Comparison of ENCODE assay signal across 21 cellular contexts in genomic region chr11:111364503-111364902, GRCh38. TPM values are rescaled to one million over a fixed set of nuclear protein-coding genes. Genes with fewer than 3 reads are reported as not detected.
DNase-seq lines count a peak whose midpoint lies in the region; ATAC-seq, FAIRE-seq and TF ChIP-seq lines count a peak whose summit lies in the region.
"Had no signal": no experiment of that assay in that cellular context is flagged by ENCODE, and none has a peak within 500 bp of the region (broad histone marks: within the 10 kb centered on the region; RNA-seq: fewer than 3 reads in every experiment).

No MANE protein-coding gene starts in this region.

- BruUV-seq in HepG2 (replicated peaks; lab: Mats Ljungman, UMichigan) (no TSS peak), GM12878 (replicated peaks; lab: Mats Ljungman, UMichigan) (no TSS peak)

- no peaks in the 10 kb centered on the region for H3K79me2 ChIP-seq in HepG2 (ENCODE audit: insufficient read depth, low read length)
- H3K79me2 ChIP-seq in Karpas-422 (ENCODE audit: low read length): peaks cover 95% of the 10 kb centered on the region
- peaks cover 91% of the 10 kb centered on the region for H3K79me2 ChIP-seq in GM12878 (ENCODE audit: control insufficient read depth, insufficient read depth, low read length)

- H3K27ac ChIP-seq in HepG2 (ENCODE audit: extremely low read length, insufficient read depth, low read length) (peak overlapping the region; percentile 98), right lobe of liver (no peak overlapping the region), Karpas-422 (ENCODE audit: low read length) (peak overlapping the region; percentile 47), GM12878 (ENCODE audit: control insufficient read depth, insufficient read depth) (peak overlapping the region; percentile 61)

- H3K9me2 ChIP-seq in Karpas-422 (replicated peaks; ENCODE audit: insufficient read depth, low read length): no peaks in the 10 kb centered on the region

- H3K4me2 ChIP-seq in HepG2 (ENCODE audit: low read depth, low read length) (no peak overlapping the region), Karpas-422 (ENCODE audit: low read depth, low read length, poor library complexity, severe bottlenecking) (peak overlapping the region; percentile 5), GM12878 (ENCODE audit: control insufficient read depth, insufficient read depth) (peak overlapping the region; percentile 28)

- H3K36me3 ChIP-seq in HepG2 (replicated peaks in 1 of 2; ENCODE audit: control insufficient read depth in 1 of 2, insufficient read depth in 2 of 2, low read length in 2 of 2) (no peaks in the 10 kb centered on the region), right lobe of liver (no peaks in the 10 kb centered on the region), Karpas-422 (ENCODE audit: insufficient read depth, low read length) (peaks cover 99% of the 10 kb centered on the region), GM12878 (ENCODE audit: control insufficient read depth in 2 of 2, insufficient read depth in 2 of 2, low read length in 1 of 2) (peaks cover 18 to 57% of the 10 kb centered on the region in 2 experiments)
- H3K36me3 ChIP-seq: HAP-1 had no signal

- CTCF ChIA-PET in HepG2 (lab: Yijun Ruan, JAX; ENCODE audit: low intra/inter-chr PET ratio, low total read pairs): no interaction called here
- CTCF ChIA-PET in GM12878 (lab: Yijun Ruan, JAX): interaction anchor here (1.4 to 13.1 kb wide), 3 partner anchors 14 to 81 kb away, joined by 7 to 213 read pairs (median 7); no protein-coding TSS in a partner anchor
- CTCF ChIA-PET in activated naive CD4-positive, alpha-beta T cell treated with anti-CD3 and anti-CD28 coated beads for 36 hours (lab: Charles Lee): interaction anchor here (0.6 to 1.1 kb wide), 2 partner anchors 53 to 101 kb away, joined by 3 to 4 read pairs; no protein-coding TSS in a partner anchor

- no peaks in the 10 kb centered on the region for H3K9me3 Mint-ChIP-seq in activated naive CD4-positive, alpha-beta T cell treated with anti-CD3 and anti-CD28 coated beads for 36 hours

- TF ChIP-seq POLR2A in HepG2 (IDR thresholded peaks at IDR 0.05; ENCODE audit: insufficient read depth in 1 of 2, low read depth in 2 of 2, low read length in 2 of 2): no peak
- no peak for TF ChIP-seq POLR2A in right lobe of liver (IDR thresholded peaks at IDR 0.05)
- no peak for TF ChIP-seq POLR2A in GM12878 (IDR thresholded peaks at IDR 0.05; ENCODE audit: low read depth, low read length)

- H3K36me3 Mint-ChIP-seq in activated naive CD4-positive, alpha-beta T cell treated with anti-CD3 and anti-CD28 coated beads for 36 hours (ENCODE audit: low read depth): no peaks in the 10 kb centered on the region
- H3K36me3 Mint-ChIP-seq: CD4-positive, CD25-positive, alpha-beta regulatory T cell had no signal

- H3K9me3 ChIP-seq in HepG2 (ENCODE audit: low read length) (no peaks in the 10 kb centered on the region), right lobe of liver (no peaks in the 10 kb centered on the region), Karpas-422 (ENCODE audit: low read length) (no peaks in the 10 kb centered on the region), GM12878 (replicated peaks; ENCODE audit: control insufficient read depth, insufficient read depth, low read length) (no peaks in the 10 kb centered on the region)
- H3K9me3 ChIP-seq: HAP-1 had no signal

- H3K4me1 ChIP-seq in HepG2 (ENCODE audit: insufficient read depth, low read length): peaks cover 95% of the 10 kb centered on the region
- H3K4me1 ChIP-seq in right lobe of liver: peaks cover 0 to 31% (median 12%) of the 10 kb centered on the region in 4 donors
- peaks cover 93% of the 10 kb centered on the region for H3K4me1 ChIP-seq in Karpas-422 (ENCODE audit: low read length)
- H3K4me1 ChIP-seq in GM12878 (ENCODE audit: control insufficient read depth, insufficient read depth, low read length): peaks cover 72% of the 10 kb centered on the region
- H3K4me1 ChIP-seq: HAP-1 had no signal

- in situ Hi-C loops in HepG2 (cut with HindIII; ENCODE audit: extremely low pct_ligation_motif_present, low pct_unique_long_range_greater_than_20kb): loop anchor here (5.0 kb wide), 1 partner anchor 53 kb away; no protein-coding TSS in a partner anchor
- in situ Hi-C loops in GM12878 (cut with MboI): no loop called here

- no peak overlapping the region for H3K4me3 Mint-ChIP-seq in activated naive CD4-positive, alpha-beta T cell treated with anti-CD3 and anti-CD28 coated beads for 36 hours
- H3K4me3 Mint-ChIP-seq: CD4-positive, CD25-positive, alpha-beta regulatory T cell had no signal

- no peak for TF ChIP-seq RAD21 in HepG2 (CRISPR knock-in tag; IDR thresholded peaks at IDR 0.05)
- TF ChIP-seq RAD21 in GM12878 (IDR thresholded peaks at IDR 0.05; ENCODE audit: insufficient read depth, low read depth, low read length): no peak

- H2AFZ ChIP-seq in HepG2 (ENCODE audit: low read length) (no peak overlapping the region), Karpas-422 (ENCODE audit: low read length) (no peak overlapping the region), GM12878 (ENCODE audit: control insufficient read depth, low read depth, low read length) (no peak overlapping the region)

- RAD21 ChIA-PET in GM12878 (lab: Charles Lee; ENCODE audit: unreplicated experiment): interaction anchor here (0.7 to 22.2 kb wide), 6 partner anchors 9 to 81 kb away, joined by 3 to 657 read pairs (median 4); partner anchors contain the start of gene POU2AF1

- no peaks in the 10 kb centered on the region for H3K4me1 Mint-ChIP-seq in activated naive CD4-positive, alpha-beta T cell treated with anti-CD3 and anti-CD28 coated beads for 36 hours (ENCODE audit: low read depth)

- no peaks in the 10 kb centered on the region for H3K27me3 Mint-ChIP-seq in activated naive CD4-positive, alpha-beta T cell treated with anti-CD3 and anti-CD28 coated beads for 36 hours (ENCODE audit: low read depth)
- H3K27me3 Mint-ChIP-seq: CD4-positive, CD25-positive, alpha-beta regulatory T cell had no signal

- FAIRE-seq in HepG2 (lab: Jason Lieb, UNC) (no peak), GM12878 (lab: Jason Lieb, UNC) (no peak)

- SMC1A ChIA-PET in GM12878 (lab: Charles Lee; ENCODE audit: uncharacterized antibody, unreplicated experiment): interaction anchor here (1.2 to 32.6 kb wide), 8 partner anchors 10 to 83 kb away, joined by 3 to 972 read pairs (median 10); partner anchors contain the start of gene POU2AF1

- H3K4me3 ChIP-seq in HepG2 (replicated peaks in 1 of 3; ENCODE audit: insufficient read depth in 1 of 3, low read depth in 2 of 3, low read length in 3 of 3) (no peak overlapping the region), right lobe of liver (no peak overlapping the region), Karpas-422 (ENCODE audit: low read length) (no peak overlapping the region), GM12878 (peak overlapping the region; percentile 16; the same call in 1 of the 2 replicates)
- H3K4me3 ChIP-seq: HAP-1 had no signal

- TF ChIP-seq EP300 in HepG2 (IDR thresholded peaks at IDR 0.05; ENCODE audit: low read depth in 2 of 2, low read length in 2 of 2) (no peak), HepG2 (CRISPR knock-in tag; IDR thresholded peaks at IDR 0.05; ENCODE audit: borderline replicate concordance) (no peak), GM12878 (IDR thresholded peaks at IDR 0.05; ENCODE audit: borderline replicate concordance in 1 of 2, control insufficient read depth in 1 of 2, low read depth in 2 of 2, low read length in 2 of 2) (no peak)

- H4K20me1 ChIP-seq in HepG2 (ENCODE audit: insufficient read depth, low read length) (no peaks in the 10 kb centered on the region), Karpas-422 (ENCODE audit: insufficient read depth, low read depth, low read length) (peaks cover 97% of the 10 kb centered on the region), GM12878 (ENCODE audit: control insufficient read depth, insufficient read depth) (no peaks in the 10 kb centered on the region)

- H3K27me3 ChIP-seq in HepG2 (ENCODE audit: control insufficient read depth in 1 of 2, insufficient read depth in 2 of 2, low read length in 2 of 2) (no peaks in the 10 kb centered on the region), right lobe of liver (no peaks in the 10 kb centered on the region), Karpas-422 (ENCODE audit: low read length) (no peaks in the 10 kb centered on the region), GM12878 (replicated peaks in 1 of 2; ENCODE audit: control insufficient read depth in 2 of 2, insufficient read depth in 2 of 2, low read length in 1 of 2) (no peaks in the 10 kb centered on the region)

- intact Hi-C loops in HepG2 (cut with micrococcal nuclease; ENCODE audit: unreplicated experiment): no loop called here
- intact Hi-C loops in right lobe of liver (cut with DNase I): no loop called here
- intact Hi-C loops in GM12878 (cut with micrococcal nuclease; ENCODE audit: unreplicated experiment): no loop called here
- intact Hi-C loops in activated naive CD4-positive, alpha-beta T cell treated with anti-CD3 and anti-CD28 coated beads for 36 hours (cut with micrococcal nuclease): no loop called here

- no peak for TF ChIP-seq CTCF in HepG2 (CRISPR knock-in tag; IDR thresholded peaks at IDR 0.05)
- TF ChIP-seq CTCF in right lobe of liver (IDR thresholded peaks at IDR 0.05): no peak
- no peak for TF ChIP-seq CTCF in GM12878 (IDR thresholded peaks at IDR 0.05 in 2 of 3, conservative IDR thresholded peaks at IDR 0.05 in 1 of 3; ENCODE audit: control insufficient read depth in 2 of 3, extremely low read depth in 1 of 3, insufficient read depth in 1 of 3, low read depth in 3 of 3, low read length in 3 of 3)

- no peak overlapping the region for H3K27ac Mint-ChIP-seq in activated naive CD4-positive, alpha-beta T cell treated with anti-CD3 and anti-CD28 coated beads for 36 hours
- H3K27ac Mint-ChIP-seq: CD4-positive, CD25-positive, alpha-beta regulatory T cell had no signal

- ATAC-seq in HepG2 (no peak), right lobe of liver (no peak), GM12878 (no peak), GM19467 (IDR thresholded peaks at IDR 0.05; ENCODE audit: unreplicated experiment) (no peak)

- DNase-seq in HepG2 (ENCODE audit: low spot score): no peak
- no peak for DNase-seq in right lobe of liver
- peak; percentile 65 for DNase-seq in Karpas-422
- no peak for DNase-seq in GM12878 (ENCODE audit: low read depth, low spot score)
- no peak for DNase-seq in activated naive CD4-positive, alpha-beta T cell treated with anti-CD3 and anti-CD28 coated beads for 36 hours
- DNase-seq in MV-4-11 (lab: John Stamatoyannopoulos, UW): no peak
- DNase-seq in COLO829 (ENCODE audit: low spot score): no peak
- DNase-seq: 8988T; Caco-2; CD4-positive, CD25-positive, alpha-beta regulatory T cell; GDM1; IMR-90; NCI-H1105 treated with DMSO at 0.1 percent for 48 hours; NCI-H1694; NCI-H2081 treated with DMSO at 0.1 percent for 48 hours; NCI-H510A; NCI-H748 treated with DMSO at 0.1 percent for 48 hours had no signal

- POLR2A ChIA-PET in HepG2 (lab: Yijun Ruan, JAX): interaction anchor here (1.5 to 12.2 kb wide), 2 partner anchors 31 to 58 kb away, joined by 3 to 197 read pairs; no protein-coding TSS in a partner anchor
- POLR2A ChIA-PET in GM12878 (lab: Charles Lee): interaction anchor here (1.2 to 19.8 kb wide), 4 partner anchors 9 to 49 kb away, joined by 3 to 415 read pairs (median 34); partner anchors contain the start of gene POU2AF1

- WGBS in HepG2 (ENCODE audit: low lambda C conversion rate): 100% methylated on average over 3 of the region's 3 CpGs
- 94% methylated on average over 2 of the region's 3 CpGs for WGBS in right lobe of liver (ENCODE audit: insufficient coverage, low coverage, low lambda C conversion rate, missing lambda C conversion rate)
- 53% methylated on average over 3 of the region's 3 CpGs for WGBS in GM12878 (ENCODE audit: insufficient coverage, insufficient replicate concordance, low lambda C conversion rate, missing lambda C conversion rate)

- H3K9ac ChIP-seq in HepG2 (ENCODE audit: insufficient read depth, low read depth, low read length) (no peak overlapping the region), Karpas-422 (ENCODE audit: low read length) (peak overlapping the region; percentile 1), GM12878 (ENCODE audit: control insufficient read depth, insufficient read depth, low read length) (peak overlapping the region; percentile 24; the same call in 1 of the 2 replicates)

RNA-seq across cellular contexts. Expression of gene POU2AF1, which starts 14.6 kb away (rescaled TPM):
- total RNA-seq in HepG2 (2016; rRNA removed; fragmentation: Illumina TruSeq; extraction: Trizol) (1.8 and 1.9 TPM in 2 replicates), right lobe of liver (1 to 10 TPM in 2 of 6 experiments, under 1 TPM in 4; 0.06 to 2.4 (median 0.63) TPM), GM12878 (2014; rRNA removed) (28.7 and 31.2 TPM in 2 replicates), GM12878 (2014; rRNA removed; fragmentation: Illumina TruSeq; extraction: Trizol) (31.9 and 35.1 TPM in 2 replicates), GM12878 (2021) (165 and 169 TPM in 2 replicates)
- total RNA-seq in HepG2 (2016; cell fraction: cytosol; rRNA removed; fragmentation: Illumina TruSeq; extraction: Trizol; ENCODE audit: low read depth): 0.40 and 0.53 TPM in 2 replicates
- 1.0 and 1.1 TPM in 2 replicates for total RNA-seq in HepG2 (2016; cell fraction: insoluble cytoplasmic fraction; rRNA removed; fragmentation: Illumina TruSeq; extraction: Trizol)
- total RNA-seq in HepG2 (2016; cell fraction: membrane; rRNA removed; fragmentation: Illumina TruSeq; extraction: Trizol): 0.65 and 2.2 TPM in 2 replicates
- 0.81 and 1.8 TPM in 2 replicates for total RNA-seq in HepG2 (2016; cell fraction: nucleus; rRNA removed; fragmentation: Illumina TruSeq; extraction: Trizol)
- polyA plus RNA-seq in HepG2 (2011; rRNA removed) (3.6 and 5.3 TPM in 2 replicates), GM12878 (2011; rRNA removed) (34.5 and 61.7 TPM in 2 replicates), GM12878 (2014; fragmentation: Illumina TruSeq; extraction: Trizol) (97.7 and 107 TPM in 2 replicates), GM12878 (2014; fragmentation: Nextera tagmentation; extraction: Ambion mirVana) (10 to 100 TPM; 13.1 to 92.7 TPM), GM12878 (2014; rRNA removed) (93.5 and 128 TPM in 2 replicates), GM12878 (2016; fragmentation: Nextera tagmentation; extraction: Ambion mirVana) (10 to 100 TPM; 71.3 to 79.7 TPM)
- 3.0 and 3.2 TPM in 2 replicates for polyA plus RNA-seq in HepG2 (2011; cell fraction: cytosol; rRNA removed)
- polyA plus RNA-seq in HepG2 (2011; cell fraction: nucleus; rRNA removed): 8.2 and 10.5 TPM in 2 replicates
- 4.9 and 6.1 TPM in 2 replicates for polyA plus RNA-seq in HepG2 (2012)
- polyA plus RNA-seq in HepG2 (2016; cell fraction: cytosol; fragmentation: Illumina TruSeq; extraction: Trizol; ENCODE audit: low read depth): 0.52 and 0.81 TPM in 2 replicates
- polyA plus RNA-seq in HepG2 (2016; cell fraction: insoluble cytoplasmic fraction; fragmentation: Illumina TruSeq; extraction: Trizol; ENCODE audit: low read depth): 2.3 and 2.6 TPM in 2 replicates
- 1.4 TPM in 2 replicates for polyA plus RNA-seq in HepG2 (2016; cell fraction: membrane; fragmentation: Illumina TruSeq; extraction: Trizol; ENCODE audit: low read depth)
- 3.4 and 4.0 TPM in 2 replicates for polyA plus RNA-seq in HepG2 (2016; cell fraction: nucleus; fragmentation: Illumina TruSeq; extraction: Trizol; ENCODE audit: insufficient read depth, low read depth)
- 0.28 and 3.3 TPM in 2 replicates for polyA minus RNA-seq in HepG2 (2011; rRNA and poly(A)+ RNA removed; ENCODE audit: low replicate concordance)
- 3.1 and 3.6 TPM in 2 replicates for polyA minus RNA-seq in HepG2 (2011; cell fraction: cytosol; rRNA and poly(A)+ RNA removed)
- 4.1 and 5.3 TPM in 2 replicates for polyA minus RNA-seq in HepG2 (2011; cell fraction: nucleus; rRNA and poly(A)+ RNA removed)
- 803 and 894 TPM in 2 replicates for total RNA-seq in Karpas-422 (2014; rRNA removed; shearing (Covaris generic); ENCODE audit: low replicate concordance)
- 165 and 176 TPM in 2 replicates for total RNA-seq in GM12878 (2013; cell fraction: nucleolus; rRNA removed)
- 175 TPM for polyA plus RNA-seq in GM12878 (2011; ENCODE audit: low read depth)
- polyA plus RNA-seq in GM12878 (2011; cell fraction: cytosol; rRNA removed): 57.8 and 71.0 TPM in 2 replicates
- polyA plus RNA-seq in GM12878 (2011; cell fraction: nucleus; rRNA removed): 98.1 and 141 TPM in 2 replicates
- polyA plus RNA-seq in GM12878 (2012): 246 and 275 TPM in 2 replicates
- polyA minus RNA-seq in GM12878 (2011; rRNA and poly(A)+ RNA removed): 70.5 and 86.6 TPM in 2 replicates
- 55.2 and 55.6 TPM in 2 replicates for polyA minus RNA-seq in GM12878 (2011; cell fraction: cytosol; rRNA and poly(A)+ RNA removed)
- 48.6 and 100 TPM in 2 replicates for polyA minus RNA-seq in GM12878 (2011; cell fraction: nucleus; rRNA and poly(A)+ RNA removed)
- total RNA-seq in activated naive CD4-positive, alpha-beta T cell treated with anti-CD3 and anti-CD28 coated beads for 36 hours: under 1 TPM; 0.48 to 0.62 TPM
- total RNA-seq: Daoy, IMR-90 had no signal
- polyA plus RNA-seq: AG04450, IMR-90 had no signal

Comparison
In these comparisons a context has a peak if more than half of its experiments do, and no peak if none do; other contexts are left out.
1. H3K27ac ChIP-seq: peak in HepG2 (single experiment), Karpas-422 (single experiment) and GM12878 (single experiment); none in right lobe of liver (0 of 3).
2. RNA of gene POU2AF1, which starts 14.6 kb away (total RNA-seq): 803 to 894 TPM in Karpas-422 and 28.7 to 176 TPM in GM12878; 0.40 to 2.2 TPM in HepG2, 0.06 to 2.4 TPM in right lobe of liver and 0.48 to 0.62 TPM in activated naive CD4-positive, alpha-beta T cell treated with anti-CD3 and anti-CD28 coated beads for 36 hours; every median in the first group is over 4 times any median in the second.